In genomic region chr11:12963789-12964536, GRCh38 we compare ENCODE assay signal across 9 cellular contexts. TPM values are rescaled to one million over a fixed set of nuclear protein-coding genes. Genes with fewer than 3 reads are reported as not detected.
DNase-seq lines count a peak whose midpoint lies in the region; ATAC-seq and TF ChIP-seq lines count a peak whose summit lies in the region.
"Had no signal": no experiment of that assay in that cellular context is flagged by ENCODE, and none has a peak within 500 bp of the region (broad histone marks: within the 10 kb centered on the region; RNA-seq: fewer than 3 reads in every experiment).

No MANE protein-coding gene starts in this region.

- H3K4me3 Mint-ChIP-seq in activated B cell treated with CpG ODN at 0.5 μM for 24 hours = no peak overlapping the region

- H3K27me3 Mint-ChIP-seq in activated B cell treated with CpG ODN at 0.5 μM for 24 hours = no peaks in the 10 kb centered on the region

- no peaks in the 10 kb centered on the region for H3K36me3 Mint-ChIP-seq in activated B cell treated with CpG ODN at 0.5 μM for 24 hours (ENCODE audit: low read depth)

- TF ChIP-seq CTCF in activated B cell treated with CpG ODN at 0.5 μM for 24 hours (IDR thresholded peaks at IDR 0.05) (no peak), cardiac fibroblast (IDR thresholded peaks at IDR 0.05; ENCODE audit: low read depth, low read length) (peak; percentile 91)

- no peak overlapping the region for H3K4me3 ChIP-seq in cardiac fibroblast (replicated peaks in 1 of 2; ENCODE audit: low read depth in 2 of 2, low read length in 2 of 2)
- H3K4me3 ChIP-seq: skin epidermis had no signal

- ATAC-seq in HG02642 (IDR thresholded peaks at IDR 0.05; ENCODE audit: poor library complexity, unreplicated experiment) (peak; percentile 90), activated B cell treated with CpG ODN at 0.5 μM for 24 hours (ENCODE audit: low read depth) (peak; percentile 49), left colon (peak; percentile 89)

- CTCF ChIA-PET in activated B cell treated with CpG ODN at 0.5 μM for 24 hours (lab: Charles Lee) = interaction anchor here (0.5 to 2.7 kb wide), 5 partner anchors 12 to 1233 kb away, joined by 3 to 22 read pairs (median 7); no protein-coding TSS in a partner anchor

- intact Hi-C loops in activated B cell treated with CpG ODN at 0.5 μM for 24 hours (cut with micrococcal nuclease) (loop anchor here (1.0 to 5.0 kb wide), 7 partner anchors 219 to 718 kb away; no protein-coding TSS in a partner anchor), left colon (cut with DNase I, micrococcal nuclease) (loop anchor here in 1 of 2 donors (10.0 kb wide), 2 partner anchors 221 to 381 kb away; no protein-coding TSS in a partner anchor)

- POLR2A ChIA-PET in activated B cell treated with CpG ODN at 0.5 μM for 24 hours (lab: Charles Lee) = no interaction called here

- no peaks in the 10 kb centered on the region for H3K9me3 Mint-ChIP-seq in activated B cell treated with CpG ODN at 0.5 μM for 24 hours

- H3K27ac Mint-ChIP-seq in activated B cell treated with CpG ODN at 0.5 μM for 24 hours = no peak overlapping the region

- H3K4me1 Mint-ChIP-seq in activated B cell treated with CpG ODN at 0.5 μM for 24 hours = no peaks in the 10 kb centered on the region

- peak; percentile 65 to 71 for DNase-seq in NCI-H2081 (lab: John Stamatoyannopoulos, UW)
- no peak for DNase-seq in NCI-H2081 treated with DMSO at 0.1 percent for 48 hours (lab: John Stamatoyannopoulos, UW)
- DNase-seq in NCI-H1930 (lab: John Stamatoyannopoulos, UW) = peak; percentile 45 to 60
- DNase-seq in activated B cell treated with CpG ODN at 0.5 μM for 24 hours = peak; percentile 40
- DNase-seq in cardiac fibroblast (ENCODE audit: low read depth in 2 of 2) = peak; percentile 68 to 70
- DNase-seq in left colon = peak; percentile 41 to 78
- peak; percentile 63 for DNase-seq in stimulated activated CD4-positive, alpha-beta T cell treated with anti-CD3 and anti-CD28 coated beads, Interleukin-4, amount 100 ng/mL, for 1 hour

RNA-seq across cellular contexts. Expression of gene RASSF10, which starts 45.2 kb away (rescaled TPM):
- total RNA-seq in activated B cell treated with CpG ODN at 0.5 μM for 24 hours = not detected in 2 replicates
- total RNA-seq in left colon = 1 to 10 TPM; 1.0 to 1.5 TPM
